In genomic region chr18:839224-840079, GRCh38 we compare ENCODE assay signal across 8 cellular contexts. TPM values are rescaled to one million over a fixed set of nuclear protein-coding genes. Genes with fewer than 3 reads are reported as not detected.
DNase-seq lines count a peak whose midpoint lies in the region; ATAC-seq and TF ChIP-seq lines count a peak whose summit lies in the region.

No MANE protein-coding gene starts in this region.

- TF ChIP-seq POLR2A in upper lobe of left lung (IDR thresholded peaks at IDR 0.05): peak in 1 of 4 donors; percentile 4

- TF ChIP-seq CTCF in GM12864 (IDR thresholded peaks at IDR 0.05; ENCODE audit: low read depth, low read length, missing control alignments): peak; percentile 95
- peak; percentile 97 for TF ChIP-seq CTCF in MM.1S (IDR thresholded peaks at IDR 0.05; ENCODE audit: low read length)
- peak; percentile 90 to 98 (median 91) for TF ChIP-seq CTCF in upper lobe of left lung (IDR thresholded peaks at IDR 0.05)

- H3K9ac ChIP-seq in MM.1S (ENCODE audit: low read length): no peak overlapping the region

- no peaks in the 10 kb centered on the region for H4K20me1 ChIP-seq in MM.1S (ENCODE audit: insufficient read depth, low read length)

- H3K4me3 ChIP-seq in GM12864 (ENCODE audit: low read depth, low read length) (no peak overlapping the region), MM.1S (ENCODE audit: low read length) (no peak overlapping the region), SJSA1 (no peak overlapping the region), upper lobe of left lung (no peak overlapping the region)

- no peaks in the 10 kb centered on the region for H3K79me2 ChIP-seq in MM.1S (ENCODE audit: low read length)

- no peak overlapping the region for H3K27ac ChIP-seq in MM.1S (ENCODE audit: low read length)
- no peak overlapping the region for H3K27ac ChIP-seq in SJSA1
- H3K27ac ChIP-seq in upper lobe of left lung: peak overlapping the region in 3 of 4 donors; percentile 18 to 69 (median 30)

- no peaks in the 10 kb centered on the region for H3K9me2 ChIP-seq in MM.1S (replicated peaks; ENCODE audit: insufficient read depth, low read length)

- ATAC-seq in upper lobe of left lung (ENCODE audit: low FRiP score in 2 of 2): peak; percentile 89 to 95

- H3K36me3 ChIP-seq in MM.1S (replicated peaks; ENCODE audit: insufficient read depth, low read length) (no peaks in the 10 kb centered on the region), SJSA1 (no peaks in the 10 kb centered on the region), upper lobe of left lung (no peaks in the 10 kb centered on the region)

- no peaks in the 10 kb centered on the region for H3K4me1 ChIP-seq in MM.1S (ENCODE audit: low read length)
- no peaks in the 10 kb centered on the region for H3K4me1 ChIP-seq in SJSA1 (replicated peaks)
- peaks cover 0 to 11% (median 8%) of the 10 kb centered on the region in 4 donors for H3K4me1 ChIP-seq in upper lobe of left lung

- DNase-seq in GM12864 (ENCODE audit: low read depth) (peak; percentile 43), HEK293T (ENCODE audit: extremely low spot score) (peak; percentile 83), MM.1S (peak; percentile 89), SJSA1 (ENCODE audit: low read depth in 1 of 2, low spot score in 2 of 2) (peak; percentile 62 to 87), activated gamma-delta T cell treated with Interleukin-2 at 50 U/mL for 16 hours (peak; percentile 91), glomerular visceral epithelial cell (ENCODE audit: extremely low spot score) (peak; percentile 83), pons (ENCODE audit: low spot score) (peak; percentile 72), upper lobe of left lung (peak; percentile 84 to 97)

- H3F3A ChIP-seq in MM.1S (ENCODE audit: insufficient read depth, low read length): no peaks in the 10 kb centered on the region

- peak overlapping the region; percentile 24; the same call in 1 of the 2 replicates for H3K4me2 ChIP-seq in MM.1S (ENCODE audit: low read depth, low read length)

- WGBS in upper lobe of left lung, 2 donors: 18 to 24% methylated on average over 12 to 13 of the region's 14 CpGs

- TF ChIP-seq EP300 in upper lobe of left lung (IDR thresholded peaks at IDR 0.05): no peak

- H2AFZ ChIP-seq in MM.1S (ENCODE audit: low read length): peak overlapping the region; percentile 46; the same call in 1 of the 2 replicates

- POLR2A ChIA-PET in HEK293T (lab: Yijun Ruan, JAX): interaction anchor here (1.1 kb wide), 2 partner anchors 9 to 127 kb away, joined by 3 read pairs; no protein-coding TSS in a partner anchor

- no peaks in the 10 kb centered on the region for H3K9me3 ChIP-seq in MM.1S (replicated peaks; ENCODE audit: insufficient read depth, low read length)
- no peaks in the 10 kb centered on the region for H3K9me3 ChIP-seq in SJSA1 (replicated peaks)
- no peaks in the 10 kb centered on the region for H3K9me3 ChIP-seq in upper lobe of left lung

- CTCF ChIA-PET in HEK293T (lab: Yijun Ruan, JAX): interaction anchor here (1.0 to 1.4 kb wide), 6 partner anchors 9 to 216 kb away, joined by 3 to 12 read pairs (median 4); no protein-coding TSS in a partner anchor

- H3K27me3 ChIP-seq in MM.1S (replicated peaks; ENCODE audit: insufficient read depth, low read length): no peaks in the 10 kb centered on the region
- H3K27me3 ChIP-seq in SJSA1 (replicated peaks): no peaks in the 10 kb centered on the region
- no peaks in the 10 kb centered on the region for H3K27me3 ChIP-seq in upper lobe of left lung

TF ChIP-seq in HEK293T, 16 proteins besides CTCF, POLR2A, EP300 and RAD21:
- peak; percentile 35; the same call in 1 of the 2 replicates for TF ChIP-seq L3MBTL2 (conservative IDR thresholded peaks at IDR 0.05)
- TF ChIP-seq ARNT (IDR thresholded peaks at IDR 0.05): no peak

RNA-seq across cellular contexts. Expression of gene YES1, which starts 27.4 kb away (rescaled TPM):
- total RNA-seq in SJSA1 (2014; rRNA removed; shearing (Covaris generic)): 98.6 and 134 TPM in 2 replicates
- total RNA-seq in upper lobe of left lung: 100 to 1,000 TPM in 2 of 6 donors, 10 to 100 TPM in 4; 24.1 to 118 (median 55.0) TPM

Comparison
In these comparisons a context has a peak if more than half of its experiments do, and no peak if none do; other contexts are left out.
1. H3K27ac ChIP-seq: peak in upper lobe of left lung (3 of 4); none in MM.1S (single experiment) and SJSA1 (single experiment).
2. Peak in every context shown above with its lines, with median percentiles within 50 percentile points of each other: DNase-seq and CTCF ChIP-seq.